In the genomic region with DNA sequence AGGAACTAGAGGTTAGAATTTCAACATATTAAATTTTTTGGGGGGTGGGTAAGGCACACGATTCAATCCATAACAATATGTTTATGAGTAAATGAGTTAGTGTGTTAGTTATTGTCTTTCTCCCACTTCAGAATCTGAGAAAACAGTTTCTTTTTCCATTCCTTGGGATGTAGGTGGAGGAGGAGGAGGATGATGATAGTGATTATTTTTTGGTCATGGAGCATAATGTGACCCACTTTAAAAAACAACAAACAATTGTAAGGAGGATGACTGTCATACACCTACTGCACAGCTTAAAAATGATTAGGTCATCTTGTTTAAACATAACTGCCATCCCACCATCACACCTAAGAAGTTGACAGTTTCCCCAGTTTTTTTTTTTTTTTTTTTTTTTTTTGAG, we compare ENCODE assay signal across 11 cellular contexts.
"Had no signal": no experiment of that assay in that cellular context is flagged by ENCODE, and none has a peak within 500 bp of the region (broad histone marks: within the 10 kb centered on the region; RNA-seq: fewer than 3 reads in every experiment).

No MANE protein-coding gene starts in this region.

- H3K4me1 ChIP-seq: HAP-1 had no signal

- ATAC-seq: GM23338, HCT116 had no signal

- H3K4me2 ChIP-seq: GM23338 had no signal

- DNase-seq: GM23248, GOT3, H7, H9, HCEC 1CT, HFFc6 had no signal

- H2AFZ ChIP-seq: GM23248, GM23338 had no signal

- H3K9me3 ChIP-seq: HAP-1 had no signal

- H3K36me3 ChIP-seq: HAP-1 had no signal

- H3K4me3 ChIP-seq: GM23248, GM23338, HAP-1 had no signal

- H3K27ac ChIP-seq: GM23248 had no signal

- FAIRE-seq: H1, H54 had no signal
